Comparison of ENCODE assay signal across 1 cellular context in the genomic region with DNA sequence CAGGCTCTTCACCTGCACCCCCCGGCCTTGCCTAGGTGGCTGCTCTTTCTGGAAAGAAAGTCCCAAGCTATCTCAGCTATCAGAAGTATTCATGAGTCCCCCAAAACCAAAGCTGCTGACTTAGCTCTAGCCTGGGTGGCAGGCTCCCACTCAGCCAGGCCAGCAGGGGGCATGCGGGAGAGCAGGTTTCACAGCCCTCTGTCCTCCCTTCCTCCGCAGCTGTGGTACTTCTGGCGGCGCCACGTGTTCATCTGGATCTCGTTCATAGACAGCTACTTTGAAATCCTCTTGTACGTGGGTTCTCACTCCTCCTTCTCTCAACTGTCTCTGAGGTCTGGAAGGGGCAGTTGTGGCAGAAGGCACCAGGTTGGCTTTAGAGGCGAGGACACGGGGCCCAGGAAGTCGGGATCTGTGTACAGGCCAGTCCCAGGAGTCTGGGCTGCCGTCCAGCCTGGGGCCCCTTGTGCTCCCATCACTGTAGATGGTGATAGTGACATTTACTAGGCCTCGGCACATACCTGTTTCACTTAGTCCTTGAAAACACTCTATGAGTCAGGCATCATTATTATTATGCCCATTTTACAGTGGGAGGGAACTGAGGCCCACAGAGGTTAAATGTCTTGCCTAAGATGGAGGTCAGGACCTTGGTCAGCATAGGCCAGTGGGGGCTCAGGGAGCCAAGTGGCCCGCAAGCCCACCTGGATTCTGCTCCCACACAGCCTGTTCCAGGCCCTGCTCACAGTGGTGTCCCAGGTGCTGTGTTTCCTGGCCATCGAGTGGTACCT.
TF ChIP-seq lines count a peak whose summit lies in the region.

No MANE protein-coding gene starts in this region.

TF ChIP-seq in GM23338, 12 proteins besides CTCF, POLR2A, EP300 and RAD21 (continued from another document):
- TF ChIP-seq, protein P1, sequence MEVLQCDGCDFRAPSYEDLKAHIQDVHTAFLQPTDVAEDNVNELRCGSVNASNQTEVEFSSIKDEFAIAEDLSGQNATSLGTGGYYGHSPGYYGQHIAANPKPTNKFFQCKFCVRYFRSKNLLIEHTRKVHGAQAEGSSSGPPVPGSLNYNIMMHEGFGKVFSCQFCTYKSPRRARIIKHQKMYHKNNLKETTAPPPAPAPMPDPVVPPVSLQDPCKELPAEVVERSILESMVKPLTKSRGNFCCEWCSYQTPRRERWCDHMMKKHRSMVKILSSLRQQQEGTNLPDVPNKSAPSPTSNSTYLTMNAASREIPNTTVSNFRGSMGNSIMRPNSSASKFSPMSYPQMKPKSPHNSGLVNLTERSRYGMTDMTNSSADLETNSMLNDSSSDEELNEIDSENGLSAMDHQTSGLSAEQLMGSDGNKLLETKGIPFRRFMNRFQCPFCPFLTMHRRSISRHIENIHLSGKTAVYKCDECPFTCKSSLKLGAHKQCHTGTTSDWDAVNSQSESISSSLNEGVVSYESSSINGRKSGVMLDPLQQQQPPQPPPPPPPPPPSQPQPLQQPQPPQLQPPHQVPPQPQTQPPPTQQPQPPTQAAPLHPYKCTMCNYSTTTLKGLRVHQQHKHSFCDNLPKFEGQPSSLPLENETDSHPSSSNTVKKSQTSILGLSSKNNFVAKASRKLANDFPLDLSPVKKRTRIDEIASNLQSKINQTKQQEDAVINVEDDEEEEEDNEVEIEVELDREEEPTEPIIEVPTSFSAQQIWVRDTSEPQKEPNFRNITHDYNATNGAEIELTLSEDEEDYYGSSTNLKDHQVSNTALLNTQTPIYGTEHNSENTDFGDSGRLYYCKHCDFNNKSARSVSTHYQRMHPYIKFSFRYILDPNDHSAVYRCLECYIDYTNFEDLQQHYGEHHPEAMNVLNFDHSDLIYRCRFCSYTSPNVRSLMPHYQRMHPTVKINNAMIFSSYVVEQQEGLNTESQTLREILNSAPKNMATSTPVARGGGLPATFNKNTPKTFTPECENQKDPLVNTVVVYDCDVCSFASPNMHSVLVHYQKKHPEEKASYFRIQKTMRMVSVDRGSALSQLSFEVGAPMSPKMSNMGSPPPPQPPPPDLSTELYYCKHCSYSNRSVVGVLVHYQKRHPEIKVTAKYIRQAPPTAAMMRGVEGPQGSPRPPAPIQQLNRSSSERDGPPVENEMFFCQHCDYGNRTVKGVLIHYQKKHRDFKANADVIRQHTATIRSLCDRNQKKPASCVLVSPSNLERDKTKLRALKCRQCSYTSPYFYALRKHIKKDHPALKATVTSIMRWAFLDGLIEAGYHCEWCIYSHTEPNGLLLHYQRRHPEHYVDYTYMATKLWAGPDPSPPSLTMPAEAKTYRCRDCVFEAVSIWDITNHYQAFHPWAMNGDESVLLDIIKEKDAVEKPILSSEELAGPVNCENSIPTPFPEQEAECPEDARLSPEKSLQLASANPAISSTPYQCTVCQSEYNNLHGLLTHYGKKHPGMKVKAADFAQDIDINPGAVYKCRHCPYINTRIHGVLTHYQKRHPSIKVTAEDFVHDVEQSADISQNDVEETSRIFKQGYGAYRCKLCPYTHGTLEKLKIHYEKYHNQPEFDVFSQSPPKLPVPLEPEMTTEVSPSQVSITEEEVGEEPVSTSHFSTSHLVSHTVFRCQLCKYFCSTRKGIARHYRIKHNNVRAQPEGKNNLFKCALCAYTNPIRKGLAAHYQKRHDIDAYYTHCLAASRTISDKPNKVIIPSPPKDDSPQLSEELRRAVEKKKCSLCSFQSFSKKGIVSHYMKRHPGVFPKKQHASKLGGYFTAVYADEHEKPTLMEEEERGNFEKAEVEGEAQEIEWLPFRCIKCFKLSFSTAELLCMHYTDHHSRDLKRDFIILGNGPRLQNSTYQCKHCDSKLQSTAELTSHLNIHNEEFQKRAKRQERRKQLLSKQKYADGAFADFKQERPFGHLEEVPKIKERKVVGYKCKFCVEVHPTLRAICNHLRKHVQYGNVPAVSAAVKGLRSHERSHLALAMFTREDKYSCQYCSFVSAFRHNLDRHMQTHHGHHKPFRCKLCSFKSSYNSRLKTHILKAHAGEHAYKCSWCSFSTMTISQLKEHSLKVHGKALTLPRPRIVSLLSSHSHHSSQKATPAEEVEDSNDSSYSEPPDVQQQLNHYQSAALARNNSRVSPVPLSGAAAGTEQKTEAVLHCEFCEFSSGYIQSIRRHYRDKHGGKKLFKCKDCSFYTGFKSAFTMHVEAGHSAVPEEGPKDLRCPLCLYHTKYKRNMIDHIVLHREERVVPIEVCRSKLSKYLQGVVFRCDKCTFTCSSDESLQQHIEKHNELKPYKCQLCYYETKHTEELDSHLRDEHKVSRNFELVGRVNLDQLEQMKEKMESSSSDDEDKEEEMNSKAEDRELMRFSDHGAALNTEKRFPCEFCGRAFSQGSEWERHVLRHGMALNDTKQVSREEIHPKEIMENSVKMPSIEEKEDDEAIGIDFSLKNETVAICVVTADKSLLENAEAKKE (CRISPR knock-in tag; IDR thresholded peaks at IDR 0.05) = no peak
- TF ChIP-seq CREB1 (CRISPR knock-in tag; IDR thresholded peaks at IDR 0.05; ENCODE audit: low read depth) = no peak
- no peak for TF ChIP-seq NANOG (IDR thresholded peaks at IDR 0.05; ENCODE audit: borderline replicate concordance)
- no peak for TF ChIP-seq JUNB (IDR thresholded peaks at IDR 0.05; ENCODE audit: unreplicated experiment)
- TF ChIP-seq, protein P2, sequence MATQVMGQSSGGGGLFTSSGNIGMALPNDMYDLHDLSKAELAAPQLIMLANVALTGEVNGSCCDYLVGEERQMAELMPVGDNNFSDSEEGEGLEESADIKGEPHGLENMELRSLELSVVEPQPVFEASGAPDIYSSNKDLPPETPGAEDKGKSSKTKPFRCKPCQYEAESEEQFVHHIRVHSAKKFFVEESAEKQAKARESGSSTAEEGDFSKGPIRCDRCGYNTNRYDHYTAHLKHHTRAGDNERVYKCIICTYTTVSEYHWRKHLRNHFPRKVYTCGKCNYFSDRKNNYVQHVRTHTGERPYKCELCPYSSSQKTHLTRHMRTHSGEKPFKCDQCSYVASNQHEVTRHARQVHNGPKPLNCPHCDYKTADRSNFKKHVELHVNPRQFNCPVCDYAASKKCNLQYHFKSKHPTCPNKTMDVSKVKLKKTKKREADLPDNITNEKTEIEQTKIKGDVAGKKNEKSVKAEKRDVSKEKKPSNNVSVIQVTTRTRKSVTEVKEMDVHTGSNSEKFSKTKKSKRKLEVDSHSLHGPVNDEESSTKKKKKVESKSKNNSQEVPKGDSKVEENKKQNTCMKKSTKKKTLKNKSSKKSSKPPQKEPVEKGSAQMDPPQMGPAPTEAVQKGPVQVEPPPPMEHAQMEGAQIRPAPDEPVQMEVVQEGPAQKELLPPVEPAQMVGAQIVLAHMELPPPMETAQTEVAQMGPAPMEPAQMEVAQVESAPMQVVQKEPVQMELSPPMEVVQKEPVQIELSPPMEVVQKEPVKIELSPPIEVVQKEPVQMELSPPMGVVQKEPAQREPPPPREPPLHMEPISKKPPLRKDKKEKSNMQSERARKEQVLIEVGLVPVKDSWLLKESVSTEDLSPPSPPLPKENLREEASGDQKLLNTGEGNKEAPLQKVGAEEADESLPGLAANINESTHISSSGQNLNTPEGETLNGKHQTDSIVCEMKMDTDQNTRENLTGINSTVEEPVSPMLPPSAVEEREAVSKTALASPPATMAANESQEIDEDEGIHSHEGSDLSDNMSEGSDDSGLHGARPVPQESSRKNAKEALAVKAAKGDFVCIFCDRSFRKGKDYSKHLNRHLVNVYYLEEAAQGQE (IDR thresholded peaks at IDR 0.05; ENCODE audit: unreplicated experiment) = no peak
- TF ChIP-seq EZH2phosphoT487 (IDR thresholded peaks at IDR 0.05; ENCODE audit: unreplicated experiment) = no peak
- TF ChIP-seq, protein P3, sequence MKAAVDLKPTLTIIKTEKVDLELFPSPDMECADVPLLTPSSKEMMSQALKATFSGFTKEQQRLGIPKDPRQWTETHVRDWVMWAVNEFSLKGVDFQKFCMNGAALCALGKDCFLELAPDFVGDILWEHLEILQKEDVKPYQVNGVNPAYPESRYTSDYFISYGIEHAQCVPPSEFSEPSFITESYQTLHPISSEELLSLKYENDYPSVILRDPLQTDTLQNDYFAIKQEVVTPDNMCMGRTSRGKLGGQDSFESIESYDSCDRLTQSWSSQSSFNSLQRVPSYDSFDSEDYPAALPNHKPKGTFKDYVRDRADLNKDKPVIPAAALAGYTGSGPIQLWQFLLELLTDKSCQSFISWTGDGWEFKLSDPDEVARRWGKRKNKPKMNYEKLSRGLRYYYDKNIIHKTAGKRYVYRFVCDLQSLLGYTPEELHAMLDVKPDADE (IDR thresholded peaks at IDR 0.05) = no peak
- no peak for TF ChIP-seq ZNF114 (CRISPR knock-in tag; IDR thresholded peaks at IDR 0.05)
- no peak for TF ChIP-seq EZH2 (IDR thresholded peaks at IDR 0.05; ENCODE audit: low read depth, unreplicated experiment)
- TF ChIP-seq POLR2AphosphoS5 (IDR thresholded peaks at IDR 0.05; ENCODE audit: low read depth) = no peak
- TF ChIP-seq ZNF331 (CRISPR knock-in tag; IDR thresholded peaks at IDR 0.05; ENCODE audit: low read depth) = no peak
